Comparison of ENCODE assay signal across 7 cellular contexts in the genomic region with DNA sequence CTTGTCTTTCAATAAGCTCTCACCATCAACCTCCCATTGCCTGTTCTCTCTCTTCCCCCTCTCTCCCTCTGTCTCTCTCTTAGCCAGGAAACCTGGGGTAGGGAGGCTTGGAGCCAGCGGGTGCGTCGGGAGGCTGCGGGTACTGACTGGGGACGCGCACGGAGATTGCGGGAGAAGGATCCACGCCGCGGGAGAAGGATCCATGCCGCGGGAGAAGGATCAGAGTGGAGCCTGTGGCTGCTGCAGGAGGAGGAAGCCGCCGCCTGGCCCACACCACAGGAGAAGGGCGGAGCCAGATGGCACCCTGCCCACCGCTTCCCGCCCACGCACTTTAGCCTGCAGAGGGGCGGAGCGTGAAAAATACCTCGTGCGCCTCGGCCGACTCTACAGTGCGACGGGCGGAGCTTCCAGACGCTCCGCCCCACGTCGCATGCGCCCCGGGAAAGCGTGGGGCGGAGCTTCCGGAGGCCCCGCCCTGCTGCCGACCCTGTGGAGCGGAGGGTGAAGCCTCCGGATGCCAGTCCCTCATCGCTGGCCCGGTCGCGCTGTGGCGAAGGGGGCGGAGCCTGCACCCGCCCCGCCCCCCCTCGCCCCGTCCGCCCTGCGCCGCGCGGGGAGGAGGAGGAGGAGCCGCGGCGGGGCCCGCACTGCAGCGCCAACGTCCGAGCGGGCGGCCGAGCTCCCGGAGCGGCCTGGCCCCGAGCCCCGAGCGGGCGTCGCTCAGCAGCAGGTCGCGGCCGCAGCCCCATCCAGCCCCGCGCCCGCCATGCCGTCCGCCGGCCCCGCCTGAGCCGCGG. TPM values are rescaled to one million over a fixed set of nuclear protein-coding genes. Genes with fewer than 3 reads are reported as not detected.
DNase-seq lines count a peak whose midpoint lies in the region; ATAC-seq, FAIRE-seq and TF ChIP-seq lines count a peak whose summit lies in the region.
"Not testable (repeated sequence)": the region's sequence is repeated elsewhere in the genome, so short reads cannot be mapped to it uniquely, and the experiment has no call there.

No MANE protein-coding gene starts in this region.

- H3K4me3 ChIP-seq in GM12878: not testable (repeated sequence)

- not testable (repeated sequence) for H3K79me2 ChIP-seq in GM12878 (ENCODE audit: control insufficient read depth, insufficient read depth, low read length)

- not testable (repeated sequence) for TF ChIP-seq RAD21 in GM12878 (IDR thresholded peaks at IDR 0.05; ENCODE audit: insufficient read depth, low read depth, low read length)

- H3K9ac ChIP-seq in GM12878 (ENCODE audit: control insufficient read depth, insufficient read depth, low read length): not testable (repeated sequence)

- ATAC-seq in GM18867 (IDR thresholded peaks at IDR 0.05; ENCODE audit: unreplicated experiment) (peak; percentile 78), GM21825 (IDR thresholded peaks at IDR 0.05; ENCODE audit: unreplicated experiment) (peak; percentile 90), HG03280 (IDR thresholded peaks at IDR 0.05; ENCODE audit: unreplicated experiment) (peak; percentile 87), T-cell (replicated peaks in 1 of 4) (peak; percentile 86 to 92 (median 88)), GM12878 (peak; percentile 88), left ventricle myocardium superior (peak; percentile 86)
- ATAC-seq in natural killer cell treated with Interleukin-12 subunit alpha and Interleukin-12 subunit beta and Interleukin-15 and Interleukin-18, amount 100 ng/mL, for 72 hours: peak; percentile 92 to 97

- SMC1A ChIA-PET in GM12878 (lab: Charles Lee; ENCODE audit: uncharacterized antibody, unreplicated experiment): not testable (repeated sequence)

- not testable (repeated sequence) for H3K4me1 ChIP-seq in GM12878 (ENCODE audit: control insufficient read depth, insufficient read depth, low read length)

- WGBS in GM12878 (ENCODE audit: insufficient coverage, insufficient replicate concordance, low lambda C conversion rate, missing lambda C conversion rate): no CpG with 5 or more reads among the region's 85 CpGs

- not testable (repeated sequence) for H2AFZ ChIP-seq in GM12878 (ENCODE audit: control insufficient read depth, low read depth, low read length)

- POLR2A ChIA-PET in T-cell (lab: Charles Lee); GM12878 (lab: Charles Lee): not testable (repeated sequence)

- in situ Hi-C loops in GM12878 (cut with MboI): not testable (repeated sequence)

- not testable (repeated sequence) for BruUV-seq in GM12878 (replicated peaks; lab: Mats Ljungman, UMichigan)

- H3K27ac Mint-ChIP-seq in T-cell; natural killer cell treated with Interleukin-12 subunit alpha and Interleukin-12 subunit beta and Interleukin-15 and Interleukin-18, amount 100 ng/mL, for 72 hours: not testable (repeated sequence)

- not testable (repeated sequence) for H4K20me1 ChIP-seq in GM12878 (ENCODE audit: control insufficient read depth, insufficient read depth)

- H3K27me3 Mint-ChIP-seq in T-cell; natural killer cell treated with Interleukin-12 subunit alpha and Interleukin-12 subunit beta and Interleukin-15 and Interleukin-18, amount 100 ng/mL, for 72 hours: not testable (repeated sequence)

- H3K4me2 ChIP-seq in GM12878 (ENCODE audit: control insufficient read depth, insufficient read depth): not testable (repeated sequence)

- H3K4me1 Mint-ChIP-seq in T-cell; natural killer cell treated with Interleukin-12 subunit alpha and Interleukin-12 subunit beta and Interleukin-15 and Interleukin-18, amount 100 ng/mL, for 72 hours (ENCODE audit: low read depth in 2 of 2): not testable (repeated sequence)

- not testable (repeated sequence) for H3K36me3 Mint-ChIP-seq in T-cell; natural killer cell treated with Interleukin-12 subunit alpha and Interleukin-12 subunit beta and Interleukin-15 and Interleukin-18, amount 100 ng/mL, for 72 hours

- TF ChIP-seq EP300 in GM12878 (IDR thresholded peaks at IDR 0.05; ENCODE audit: borderline replicate concordance in 1 of 2, control insufficient read depth in 1 of 2, low read depth in 2 of 2, low read length in 2 of 2): not testable (repeated sequence)

- H3K4me3 Mint-ChIP-seq in T-cell; natural killer cell treated with Interleukin-12 subunit alpha and Interleukin-12 subunit beta and Interleukin-15 and Interleukin-18, amount 100 ng/mL, for 72 hours: not testable (repeated sequence)

- H3K36me3 ChIP-seq in GM12878 (ENCODE audit: control insufficient read depth in 2 of 2, insufficient read depth in 2 of 2, low read length in 1 of 2): not testable (repeated sequence)

- FAIRE-seq in GM12878 (lab: Jason Lieb, UNC): not testable (repeated sequence)

- H3K27me3 ChIP-seq in GM12878 (replicated peaks in 1 of 2; ENCODE audit: control insufficient read depth in 2 of 2, insufficient read depth in 2 of 2, low read length in 1 of 2): not testable (repeated sequence)

- TF ChIP-seq POLR2A in GM12878 (IDR thresholded peaks at IDR 0.05; ENCODE audit: low read depth, low read length): not testable (repeated sequence)

- not testable (repeated sequence) for DNase-seq in T-cell; GM12878 (ENCODE audit: low read depth, low spot score); left ventricle myocardium superior; natural killer cell treated with Interleukin-12 subunit alpha and Interleukin-12 subunit beta and Interleukin-15 and Interleukin-18, amount 100 ng/mL, for 72 hours (ENCODE audit: low spot score)

- not testable (repeated sequence) for H3K9me3 Mint-ChIP-seq in T-cell; natural killer cell treated with Interleukin-12 subunit alpha and Interleukin-12 subunit beta and Interleukin-15 and Interleukin-18, amount 100 ng/mL, for 72 hours

- RAD21 ChIA-PET in GM12878 (lab: Charles Lee; ENCODE audit: unreplicated experiment): not testable (repeated sequence)

- not testable (repeated sequence) for H3K27ac ChIP-seq in GM12878 (ENCODE audit: control insufficient read depth, insufficient read depth)

- CTCF ChIA-PET in T-cell (lab: Charles Lee); GM12878 (lab: Yijun Ruan, JAX): not testable (repeated sequence)

- intact Hi-C loops in GM12878 (cut with micrococcal nuclease; ENCODE audit: unreplicated experiment); left ventricle myocardium superior (cut with micrococcal nuclease): not testable (repeated sequence)

- H3K9me3 ChIP-seq in GM12878 (replicated peaks; ENCODE audit: control insufficient read depth, insufficient read depth, low read length): not testable (repeated sequence)

- not testable (repeated sequence) for TF ChIP-seq CTCF in GM12878 (IDR thresholded peaks at IDR 0.05 in 2 of 3, conservative IDR thresholded peaks at IDR 0.05 in 1 of 3; ENCODE audit: control insufficient read depth in 2 of 3, extremely low read depth in 1 of 3, insufficient read depth in 1 of 3, low read depth in 3 of 3, low read length in 3 of 3)

RNA-seq across cellular contexts. Expression of a gene that starts 26.2 kb away (rescaled TPM):
- total RNA-seq in T-cell (100 to 1,000 TPM; 116 to 163 (median 134) TPM), GM12878 (2014; rRNA removed) (13.6 and 13.7 TPM in 2 replicates), GM12878 (2014; rRNA removed; fragmentation: Illumina TruSeq; extraction: Trizol) (14.6 and 15.7 TPM in 2 replicates), GM12878 (2021) (42.8 and 42.9 TPM in 2 replicates), left ventricle myocardium superior (46.3 TPM)
- 165 and 181 TPM in 2 replicates for total RNA-seq in GM12878 (2013; cell fraction: nucleolus; rRNA removed)
- 26.3 TPM for polyA plus RNA-seq in GM12878 (2011; ENCODE audit: low read depth)
- polyA plus RNA-seq in GM12878 (2011; rRNA removed) (36.0 and 39.8 TPM in 2 replicates), GM12878 (2014; fragmentation: Illumina TruSeq; extraction: Trizol) (32.4 and 50.4 TPM in 2 replicates), GM12878 (2014; fragmentation: Nextera tagmentation; extraction: Ambion mirVana) (1 to 10 TPM; 7.7 to 8.9 TPM), GM12878 (2014; rRNA removed) (30.1 and 31.4 TPM in 2 replicates), GM12878 (2016; fragmentation: Nextera tagmentation; extraction: Ambion mirVana) (10 to 100 TPM in 1 of 2 experiments, 1 to 10 TPM in 1; 9.3 to 10.2 TPM)
- 16.9 and 22.3 TPM in 2 replicates for polyA plus RNA-seq in GM12878 (2011; cell fraction: cytosol; rRNA removed)
- 228 and 263 TPM in 2 replicates for polyA plus RNA-seq in GM12878 (2011; cell fraction: nucleus; rRNA removed)
- 48.7 and 63.6 TPM in 2 replicates for polyA plus RNA-seq in GM12878 (2012)
- 16.1 and 17.8 TPM in 2 replicates for polyA minus RNA-seq in GM12878 (2011; rRNA and poly(A)+ RNA removed)
- 8.3 and 9.5 TPM in 2 replicates for polyA minus RNA-seq in GM12878 (2011; cell fraction: cytosol; rRNA and poly(A)+ RNA removed)
- polyA minus RNA-seq in GM12878 (2011; cell fraction: nucleus; rRNA and poly(A)+ RNA removed): 37.6 and 53.8 TPM in 2 replicates
- 100 to 1,000 TPM in 1 of 2 donors, 10 to 100 TPM in 1; 63.6 to 156 TPM for total RNA-seq in natural killer cell treated with Interleukin-12 subunit alpha and Interleukin-12 subunit beta and Interleukin-15 and Interleukin-18, amount 100 ng/mL, for 72 hours
